ENCODE assay signal across 19 cellular contexts in genomic region chr2:135546432-135546831, GRCh38. TPM values are rescaled to one million over a fixed set of nuclear protein-coding genes. Genes with fewer than 3 reads are reported as not detected.
A peak's percentile ranks its signal among the peaks of the same experiment; 100 is the strongest.
DNase-seq lines count a peak whose midpoint lies in the region; ATAC-seq and TF ChIP-seq lines count a peak whose summit lies in the region.
"Had no signal": no experiment of that assay in that cellular context is flagged by ENCODE, and none has a peak within 500 bp of the region (broad histone marks: within the 10 kb centered on the region; RNA-seq: fewer than 3 reads in every experiment).

No MANE protein-coding gene starts in this region.

- H3K36me3 ChIP-seq in heart left ventricle (no peaks in the 10 kb centered on the region), esophagus squamous epithelium (no peaks in the 10 kb centered on the region)

- H3K4me1 ChIP-seq in heart left ventricle (peaks cover 0 to 4% (median 0%) of the 10 kb centered on the region in 12 donors), esophagus squamous epithelium (no peaks in the 10 kb centered on the region)

- WGBS in heart left ventricle, 4 donors, result 80 to 92% (median 91%) methylated on average over 3 of the region's 3 CpGs
- WGBS in esophagus squamous epithelium, 2 donors, result 83 to 93% methylated on average over 3 of the region's 3 CpGs

- no peaks in the 10 kb centered on the region for H3K9me3 Mint-ChIP-seq in activated T-cell treated with anti-CD3 and anti-CD28 coated beads, Interleukin-2, amount 50 U/mL, for 4 hours
- H3K9me3 Mint-ChIP-seq in activated T-cell treated with anti-CD3 and anti-CD28 coated beads, Interleukin-2, amount 50 U/mL, for 24 hours, result no peaks in the 10 kb centered on the region
- no peaks in the 10 kb centered on the region for H3K9me3 Mint-ChIP-seq in activated naive CD8-positive, alpha-beta T cell treated with anti-CD3 and anti-CD28 coated beads, Interleukin-2, amount 50 U/mL, for 24 hours

- H3K27me3 Mint-ChIP-seq in activated T-cell treated with anti-CD3 and anti-CD28 coated beads, Interleukin-2, amount 50 U/mL, for 4 hours (ENCODE audit: low read depth), result no peaks in the 10 kb centered on the region
- H3K27me3 Mint-ChIP-seq in activated T-cell treated with anti-CD3 and anti-CD28 coated beads, Interleukin-2, amount 50 U/mL, for 24 hours, result no peaks in the 10 kb centered on the region
- H3K27me3 Mint-ChIP-seq in activated naive CD8-positive, alpha-beta T cell treated with anti-CD3 and anti-CD28 coated beads, Interleukin-2, amount 50 U/mL, for 24 hours, result no peaks in the 10 kb centered on the region

- TF ChIP-seq CTCF in heart left ventricle (IDR thresholded peaks at IDR 0.05), result no peak
- no peak for TF ChIP-seq CTCF in esophagus squamous epithelium (IDR thresholded peaks at IDR 0.05)

- H3K27me3 ChIP-seq in heart left ventricle (no peaks in the 10 kb centered on the region), esophagus squamous epithelium (no peaks in the 10 kb centered on the region)

- H3K27ac ChIP-seq in heart left ventricle (no peak overlapping the region), esophagus squamous epithelium (no peak overlapping the region)
- H3K27ac ChIP-seq: KMS-11, SK-N-MC had no signal

- H3K27ac Mint-ChIP-seq in activated T-cell treated with anti-CD3 and anti-CD28 coated beads, Interleukin-2, amount 50 U/mL, for 24 hours, result no peak overlapping the region
- no peak overlapping the region for H3K27ac Mint-ChIP-seq in activated naive CD8-positive, alpha-beta T cell treated with anti-CD3 and anti-CD28 coated beads, Interleukin-2, amount 50 U/mL, for 24 hours

- intact Hi-C loops in heart left ventricle (cut with DNase I), result no loop called here
- intact Hi-C loops in esophagus squamous epithelium (cut with DNase I), result no loop called here

- peaks cover 20% of the 10 kb centered on the region for H3K4me1 Mint-ChIP-seq in activated T-cell treated with anti-CD3 and anti-CD28 coated beads, Interleukin-2, amount 50 U/mL, for 4 hours (ENCODE audit: low read depth)
- H3K4me1 Mint-ChIP-seq in activated T-cell treated with anti-CD3 and anti-CD28 coated beads, Interleukin-2, amount 50 U/mL, for 24 hours (ENCODE audit: low read depth), result peaks cover 31% of the 10 kb centered on the region
- peaks cover 22% of the 10 kb centered on the region for H3K4me1 Mint-ChIP-seq in activated naive CD8-positive, alpha-beta T cell treated with anti-CD3 and anti-CD28 coated beads, Interleukin-2, amount 50 U/mL, for 24 hours

- TF ChIP-seq POLR2A in heart left ventricle (IDR thresholded peaks at IDR 0.05) (no peak), esophagus squamous epithelium (IDR thresholded peaks at IDR 0.05) (no peak)

- no peak overlapping the region for H3K4me3 Mint-ChIP-seq in activated T-cell treated with anti-CD3 and anti-CD28 coated beads, Interleukin-2, amount 50 U/mL, for 4 hours
- H3K4me3 Mint-ChIP-seq in activated T-cell treated with anti-CD3 and anti-CD28 coated beads, Interleukin-2, amount 50 U/mL, for 24 hours, result no peak overlapping the region
- H3K4me3 Mint-ChIP-seq in activated naive CD8-positive, alpha-beta T cell treated with anti-CD3 and anti-CD28 coated beads, Interleukin-2, amount 50 U/mL, for 24 hours, result no peak overlapping the region

- no peak overlapping the region for H3K4me3 ChIP-seq in Jurkat, Clone E6-1 (ENCODE audit: low read length)
- no peak overlapping the region for H3K4me3 ChIP-seq in heart left ventricle
- no peak overlapping the region for H3K4me3 ChIP-seq in esophagus squamous epithelium
- H3K4me3 ChIP-seq: SK-N-MC had no signal

- peak; percentile 25 to 55 for ATAC-seq in activated T-cell treated with anti-CD3 and anti-CD28 coated beads, Interleukin-2, amount 50 U/mL, for 4 hours
- ATAC-seq in activated naive CD8-positive, alpha-beta T cell treated with anti-CD3 and anti-CD28 coated beads, Interleukin-2, amount 50 U/mL, for 24 hours, result peak; percentile 80
- ATAC-seq in stimulated activated naive CD8-positive, alpha-beta T cell treated with anti-CD3 and anti-CD28 coated beads, Interleukin-15, Interleukin-2, amounts not matched to agents 100 U/mL and 50 U/mL, for 24 hours, result peak; percentile 49
- ATAC-seq in heart left ventricle, result no peak
- ATAC-seq: Panc1, Right ventricle myocardium inferior had no signal

- H3K36me3 Mint-ChIP-seq in activated T-cell treated with anti-CD3 and anti-CD28 coated beads, Interleukin-2, amount 50 U/mL, for 4 hours (ENCODE audit: insufficient read depth), result peaks cover 13% of the 10 kb centered on the region
- H3K36me3 Mint-ChIP-seq in activated T-cell treated with anti-CD3 and anti-CD28 coated beads, Interleukin-2, amount 50 U/mL, for 24 hours (ENCODE audit: low read depth), result peaks cover 20% of the 10 kb centered on the region
- peaks cover 9% of the 10 kb centered on the region for H3K36me3 Mint-ChIP-seq in activated naive CD8-positive, alpha-beta T cell treated with anti-CD3 and anti-CD28 coated beads, Interleukin-2, amount 50 U/mL, for 24 hours (ENCODE audit: low read depth)

- no peak for DNase-seq in activated T-cell treated with anti-CD3 and anti-CD28 coated beads, Interleukin-2, amount 50 U/mL, for 4 hours
- DNase-seq in activated T-cell treated with anti-CD3 and anti-CD28 coated beads, Interleukin-2, amount 50 U/mL, for 24 hours, result no peak
- DNase-seq in Jurkat, Clone E6-1 (ENCODE audit: low read depth, low spot score), result peak; percentile 25
- DNase-seq in activated naive CD8-positive, alpha-beta T cell treated with anti-CD3 and anti-CD28 coated beads, Interleukin-2, amount 50 U/mL, for 24 hours, result no peak
- no peak for DNase-seq in stimulated activated naive CD8-positive, alpha-beta T cell treated with anti-CD3 and anti-CD28 coated beads, Interleukin-15, Interleukin-2, amounts not matched to agents 100 U/mL and 50 U/mL, for 24 hours
- DNase-seq in NCI-H1092 (lab: John Stamatoyannopoulos, UW) (no peak), heart left ventricle (no peak), esophagus squamous epithelium (lab: John Stamatoyannopoulos, UW) (no peak)
- DNase-seq: AML-193, GOT3, NCI-H1105, NCI-H1694 treated with DMSO at 0.1 percent for 48 hours, NCI-H2107, NCI-H2227 treated with DMSO at 0.1 percent for 48 hours, NCI-H524 treated with DMSO at 0.1 percent for 48 hours had no signal

- no peaks in the 10 kb centered on the region for H3K9me3 ChIP-seq in heart left ventricle
- no peaks in the 10 kb centered on the region for H3K9me3 ChIP-seq in esophagus squamous epithelium

RNA-seq across cellular contexts. Expression of gene R3HDM1, which starts 15.1 kb away (rescaled TPM):
- 10 to 100 TPM; 41.5 to 54.3 (median 51.5) TPM for total RNA-seq in activated T-cell treated with anti-CD3 and anti-CD28 coated beads, Interleukin-2, amount 50 U/mL, for 4 hours
- polyA plus RNA-seq in Jurkat, Clone E6-1 (2012; ENCODE audit: insufficient read depth, insufficient read length), result 54.4 TPM
- total RNA-seq in heart left ventricle (10 to 100 TPM; 11.3 to 24.3 (median 18.5) TPM), esophagus squamous epithelium (10 to 100 TPM; 13.4 to 23.8 (median 20.1) TPM)
- 1 to 10 TPM; 5.7 to 9.4 TPM for polyA plus RNA-seq in heart left ventricle

RNA-seq across cellular contexts. Expression of gene ZRANB3, which starts 15.4 kb away (rescaled TPM):
- 1 to 10 TPM; 5.0 to 5.8 (median 5.4) TPM for total RNA-seq in activated T-cell treated with anti-CD3 and anti-CD28 coated beads, Interleukin-2, amount 50 U/mL, for 4 hours
- 8.8 TPM for polyA plus RNA-seq in Jurkat, Clone E6-1 (2012; ENCODE audit: insufficient read depth, insufficient read length)
- total RNA-seq in heart left ventricle (1 to 10 TPM; 1.2 to 4.1 (median 1.5) TPM), esophagus squamous epithelium (1 to 10 TPM in 3 of 4 donors, under 1 TPM in 1; 0.61 to 4.5 (median 3.5) TPM)
- polyA plus RNA-seq in heart left ventricle, result 1 to 10 TPM in 1 of 2 donors, under 1 TPM in 1; 0.69 to 1.7 TPM

Comparison
In these comparisons a context has a peak if more than half of its experiments do, and no peak if none do; other contexts are left out.
1. ATAC-seq: peak in activated T-cell treated with anti-CD3 and anti-CD28 coated beads, Interleukin-2, amount 50 U/mL, for 4 hours (2 of 2), activated naive CD8-positive, alpha-beta T cell treated with anti-CD3 and anti-CD28 coated beads, Interleukin-2, amount 50 U/mL, for 24 hours (single experiment) and stimulated activated naive CD8-positive, alpha-beta T cell treated with anti-CD3 and anti-CD28 coated beads, Interleukin-15, Interleukin-2, amounts not matched to agents 100 U/mL and 50 U/mL, for 24 hours (single experiment); none in heart left ventricle (0 of 4).